8 cellular contexts compared by ENCODE assay signal in the genomic region with DNA sequence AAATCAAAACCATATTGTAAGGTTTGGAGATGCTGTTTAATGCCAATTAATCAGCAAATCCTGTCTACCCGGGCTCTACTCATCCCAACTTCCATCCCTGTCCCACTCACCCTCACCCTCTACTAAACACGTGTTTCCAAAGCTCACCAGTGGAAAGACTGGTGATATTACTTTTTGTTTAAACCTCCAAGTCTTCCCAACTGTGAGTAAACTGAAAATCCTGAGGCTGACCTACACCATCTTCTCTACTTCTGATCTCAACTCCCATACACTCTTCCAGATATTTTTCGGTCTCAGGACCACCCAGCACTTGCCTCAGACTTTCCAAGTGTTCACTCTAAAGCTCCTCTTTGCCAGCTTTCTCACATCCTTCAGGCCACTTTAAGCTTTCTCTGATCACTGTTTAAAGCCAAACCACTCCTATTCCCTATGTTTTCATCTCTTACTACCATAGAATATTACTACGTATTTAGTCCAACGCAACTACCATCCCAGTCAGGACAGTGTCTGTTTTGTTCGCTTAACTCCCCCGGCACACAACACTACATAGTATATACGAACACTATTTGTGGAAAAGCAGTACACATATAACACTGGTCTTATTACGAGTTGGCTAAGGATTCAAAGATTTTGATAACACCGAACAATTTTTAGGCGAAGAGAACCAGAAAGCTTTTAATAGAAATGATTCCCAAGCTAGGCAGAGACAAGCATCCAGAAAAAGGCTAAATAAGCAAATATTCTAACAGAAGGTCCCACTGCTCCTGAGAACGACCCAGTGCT. TPM values are rescaled to one million over a fixed set of nuclear protein-coding genes. Genes with fewer than 3 reads are reported as not detected.
DNase-seq lines count a peak whose midpoint lies in the region; ATAC-seq and TF ChIP-seq lines count a peak whose summit lies in the region.

No MANE protein-coding gene starts in this region.

- no peak for TF ChIP-seq CTCF in AG04449 (IDR thresholded peaks at IDR 0.05; ENCODE audit: insufficient read depth, low read length, missing control alignments)
- TF ChIP-seq CTCF in IMR-90 (conservative IDR thresholded peaks at IDR 0.05; ENCODE audit: low read depth, low read length), result no peak
- no peak for TF ChIP-seq CTCF in cardiac fibroblast (IDR thresholded peaks at IDR 0.05; ENCODE audit: low read depth, low read length)
- no peak for TF ChIP-seq CTCF in mucosa of descending colon (IDR thresholded peaks at IDR 0.05)

- ATAC-seq in IMR-90 (ENCODE audit: low read depth) (no peak), mucosa of descending colon (no peak)

- peak overlapping the region; percentile 99 for H3K4me2 ChIP-seq in IMR-90 (ENCODE audit: low read depth, low read length)

- peak overlapping the region; percentile 88 for H2AFZ ChIP-seq in IMR-90 (replicated peaks; ENCODE audit: low read length, poor library complexity)

- no peak overlapping the region for H2BK20ac ChIP-seq in IMR-90 (ENCODE audit: low read depth, low read length)

- H3K27me3 ChIP-seq in IMR-90 (ENCODE audit: control insufficient read depth, insufficient read depth, low read length), result no peaks in the 10 kb centered on the region

- WGBS in IMR-90 (ENCODE audit: extremely low coverage in 2 of 2, insufficient read length in 1 of 2), 2 experiments, result 0% methylated on average over 2 of the region's 12 CpGs; no CpG with 5 or more reads in 1 of the 2 experiments

- H3K9me1 ChIP-seq in IMR-90 (ENCODE audit: insufficient read depth, low read length), result no peaks in the 10 kb centered on the region

- no peak for TF ChIP-seq POLR2A in IMR-90 (IDR thresholded peaks at IDR 0.05; ENCODE audit: low read depth, low read length)

- peak overlapping the region; percentile 94 for H2AK9ac ChIP-seq in IMR-90 (replicated peaks; ENCODE audit: low read depth, low read length, poor library complexity)

- peak overlapping the region; percentile 13; the same call in 1 of the 2 replicates for H3K18ac ChIP-seq in IMR-90 (ENCODE audit: low read depth, low read length)

- H3K23ac ChIP-seq in IMR-90 (ENCODE audit: low read depth, low read length), result peak overlapping the region; percentile 100

- H4K91ac ChIP-seq in IMR-90 (ENCODE audit: insufficient read depth, low read depth, low read length), result peak overlapping the region; percentile 98

- H3K36me3 ChIP-seq in IMR-90 (ENCODE audit: control insufficient read depth, insufficient read depth, low read length), result peaks cover 26% of the 10 kb centered on the region
- no peaks in the 10 kb centered on the region for H3K36me3 ChIP-seq in mucosa of descending colon (ENCODE audit: low read depth)

- in situ Hi-C loops in IMR-90 (cut with MboI; ENCODE audit: low sequenced_read_pairs), result no loop called here

- H3K79me1 ChIP-seq in IMR-90 (ENCODE audit: low read depth in 1 of 2, low read length in 2 of 2), result peaks cover 15 to 37% of the 10 kb centered on the region in 2 experiments

- no peaks in the 10 kb centered on the region for H3K9me3 ChIP-seq in IMR-90 (ENCODE audit: control insufficient read depth, insufficient read depth, low read length)
- H3K9me3 ChIP-seq in mucosa of descending colon, result no peaks in the 10 kb centered on the region

- peak overlapping the region; percentile 91 to 93 for H4K8ac ChIP-seq in IMR-90 (ENCODE audit: low read depth in 2 of 2, low read length in 2 of 2)

- POLR2A ChIA-PET in AG04449 (lab: Yijun Ruan, JAX) (interaction anchor here (0.8 kb wide), 1 partner anchor 28 kb away, joined by 3 read pairs; no protein-coding TSS in a partner anchor), IMR-90 (lab: Charles Lee; ENCODE audit: unreplicated experiment) (no interaction called here)

- dilution Hi-C loops in IMR-90 (cut with HindIII; ENCODE audit: low sequenced_read_pairs, unreplicated experiment), result no loop called here

- H2BK120ac ChIP-seq in IMR-90 (ENCODE audit: low read depth, low read length), result peak overlapping the region; percentile 78; the same call in 1 of the 2 replicates

- peak overlapping the region; percentile 100 for H3K4ac ChIP-seq in IMR-90 (ENCODE audit: low read depth, low read length)

- H3K4me1 ChIP-seq in IMR-90 (ENCODE audit: control insufficient read depth, insufficient read depth, low read length) (peaks cover 1% of the 10 kb centered on the region; the same call in 1 of the 2 replicates), mucosa of descending colon (ENCODE audit: low read depth) (peaks cover 21% of the 10 kb centered on the region)

- peak overlapping the region; percentile 95 for H3K56ac ChIP-seq in IMR-90 (ENCODE audit: extremely low read depth, insufficient read depth, low read length)

- DNase-seq in AG04449 (ENCODE audit: low read depth, low spot score), result no peak
- no peak for DNase-seq in IMR-90
- DNase-seq in cardiac fibroblast (ENCODE audit: low read depth in 2 of 2), result no peak
- no peak for DNase-seq in mucosa of descending colon
- no peak for DNase-seq in stimulated activated CD4-positive, alpha-beta T cell treated with anti-CD3 and anti-CD28 coated beads, Interleukin-1b, Interleukin-23, amount 100 ng/mL, for 48 hours
- no peak for DNase-seq in effector CD4-positive, alpha-beta T cell
- DNase-seq in NOMO-1 treated with DMSO at 0.1 percent for 48 hours (lab: John Stamatoyannopoulos, UW; ENCODE audit: unreplicated experiment), result no peak
- no peak for DNase-seq in stimulated activated naive CD4-positive, alpha-beta T cell (lab: John Stamatoyannopoulos, UW)

- intact Hi-C loops in IMR-90 (cut with micrococcal nuclease), result loop anchor here (1.0 to 10.0 kb wide), 3 partner anchors 201 to 543 kb away; a partner anchor contains a TSS
- intact Hi-C loops in mucosa of descending colon (cut with DNase I, micrococcal nuclease), result no loop called here

- H4K5ac ChIP-seq in IMR-90 (ENCODE audit: low read depth, low read length), result peak overlapping the region; percentile 58; the same call in 1 of the 2 replicates

- CTCF ChIA-PET in AG04449 (lab: Yijun Ruan, JAX) (interaction anchor here (0.8 to 1.5 kb wide), 5 partner anchors 9 to 214 kb away, joined by 3 to 7 read pairs (median 3); no protein-coding TSS in a partner anchor), IMR-90 (lab: Yijun Ruan, JAX) (no interaction called here)

- peak overlapping the region; percentile 95 for H3K27ac ChIP-seq in IMR-90 (ENCODE audit: insufficient read depth, low read length)

- BruUV-seq in IMR-90 (replicated peaks; lab: Mats Ljungman, UMichigan), result TSS peak; percentile 39

- H3K4me3 ChIP-seq in AG04449 (ENCODE audit: low read depth, low read length) (peak overlapping the region; percentile 98), IMR-90 (ENCODE audit: insufficient read depth, low read depth, low read length) (peak overlapping the region; percentile 59), cardiac fibroblast (replicated peaks in 1 of 2; ENCODE audit: low read depth in 2 of 2, low read length in 2 of 2) (peak overlapping the region; percentile 75 to 96), mucosa of descending colon (peak overlapping the region; percentile 75)

- H2AK5ac ChIP-seq in IMR-90 (ENCODE audit: low read depth, low read length), result peak overlapping the region; percentile 97

- no peak for TF ChIP-seq RAD21 in IMR-90 (IDR thresholded peaks at IDR 0.05; ENCODE audit: low read length)

- H2BK5ac ChIP-seq in IMR-90 (ENCODE audit: low read depth, low read length, poor library complexity, severe bottlenecking), result peak overlapping the region; percentile 97

- H2BK15ac ChIP-seq in IMR-90 (ENCODE audit: low read depth, low read length), result no peak overlapping the region

- H4K20me1 ChIP-seq in IMR-90 (ENCODE audit: insufficient read depth, low read length), result peaks cover 48% of the 10 kb centered on the region

- peak overlapping the region; percentile 94 for H3K9ac ChIP-seq in IMR-90 (ENCODE audit: low read depth, low read length)

- peak overlapping the region; percentile 100 for H3K14ac ChIP-seq in IMR-90 (replicated peaks; ENCODE audit: low read depth, low read length)

TF ChIP-seq in IMR-90, 13 proteins besides CTCF, POLR2A, EP300 and RAD21:
- TF ChIP-seq MXI1 (IDR thresholded peaks at IDR 0.05; ENCODE audit: borderline replicate concordance, low read depth, low read length) (peak; percentile 67; the same call in 1 of the 2 replicates), SMC3 (IDR thresholded peaks at IDR 0.05; ENCODE audit: low read depth, low read length) (no peak)

RNA-seq across cellular contexts. Expression of a gene that starts 0.7 kb away (rescaled TPM):
- total RNA-seq in IMR-90 (2012; rRNA removed), result 6,510 and 13,244 TPM in 2 replicates
- 3,530 and 4,083 TPM in 2 replicates for polyA plus RNA-seq in IMR-90 (2012; rRNA removed)
- polyA plus RNA-seq in IMR-90 (2012; cell fraction: cytosol; rRNA removed), result 1,783 and 5,124 TPM in 2 replicates
- 1,149 and 1,402 TPM in 2 replicates for polyA plus RNA-seq in IMR-90 (2012; cell fraction: nucleus; rRNA removed; ENCODE audit: low replicate concordance)
- total RNA-seq in mucosa of descending colon, result 1,000 to 10,000 TPM; 1,087 to 1,829 (median 1,623) TPM

RNA-seq across cellular contexts. Expression of a gene that starts 1.2 kb away (rescaled TPM):
- total RNA-seq in IMR-90 (2012; rRNA removed) (22.2 and 28.1 TPM in 2 replicates), mucosa of descending colon (10 to 100 TPM in 1 of 3 donors, 1 to 10 TPM in 2; 4.8 to 11.7 (median 5.8) TPM)
- polyA plus RNA-seq in IMR-90 (2012; rRNA removed), result 10.3 and 10.5 TPM in 2 replicates
- polyA plus RNA-seq in IMR-90 (2012; cell fraction: cytosol; rRNA removed), result 0.92 and 4.1 TPM in 2 replicates
- polyA plus RNA-seq in IMR-90 (2012; cell fraction: nucleus; rRNA removed; ENCODE audit: low replicate concordance), result 0.90 and 11.2 TPM in 2 replicates

RNA-seq across cellular contexts. Expression of a gene that starts 6.4 kb away (rescaled TPM):
- total RNA-seq in IMR-90 (2012; rRNA removed) (26.3 and 40.8 TPM in 2 replicates), mucosa of descending colon (10 to 100 TPM; 17.5 to 31.8 (median 21.1) TPM)
- polyA plus RNA-seq in IMR-90 (2012; rRNA removed), result 25.4 and 25.9 TPM in 2 replicates
- 7.4 and 12.4 TPM in 2 replicates for polyA plus RNA-seq in IMR-90 (2012; cell fraction: cytosol; rRNA removed)
- 1.7 and 10.6 TPM in 2 replicates for polyA plus RNA-seq in IMR-90 (2012; cell fraction: nucleus; rRNA removed; ENCODE audit: low replicate concordance)
